Comparison of ENCODE assay signal across 9 cellular contexts in genomic region chr18:79200546-79201268, GRCh38.
DNase-seq lines count a peak whose midpoint lies in the region; ATAC-seq and TF ChIP-seq lines count a peak whose summit lies in the region.
"Had no signal": no experiment of that assay in that cellular context is flagged by ENCODE, and none has a peak within 500 bp of the region (broad histone marks: within the 10 kb centered on the region; RNA-seq: fewer than 3 reads in every experiment).

No MANE protein-coding gene starts in this region.

- no peak overlapping the region for H2BK120ac ChIP-seq in mesenchymal stem cell (ENCODE audit: low read depth, low read length)

- no peak for TF ChIP-seq CTCF in coronary artery (IDR thresholded peaks at IDR 0.05)

- ATAC-seq in GM19372 (IDR thresholded peaks at IDR 0.05; ENCODE audit: low read depth, unreplicated experiment) (peak; percentile 64), GM18861 (IDR thresholded peaks at IDR 0.05; ENCODE audit: unreplicated experiment) (no peak), HG03342 (IDR thresholded peaks at IDR 0.05; ENCODE audit: unreplicated experiment) (no peak)

- no peak overlapping the region for H2BK5ac ChIP-seq in mesenchymal stem cell (ENCODE audit: low read depth, low read length, poor library complexity, severe bottlenecking)

- WGBS in mesenchymal stem cell: 82% methylated on average over 7 of the region's 7 CpGs

- no peak overlapping the region for H2AK5ac ChIP-seq in mesenchymal stem cell (ENCODE audit: low read length, severe bottlenecking)

- H2AFZ ChIP-seq in mesenchymal stem cell (ENCODE audit: low read depth, low read length): no peak overlapping the region

- H3K27me3 ChIP-seq in NT2/D1 (ENCODE audit: insufficient read depth, insufficient read length): no peaks in the 10 kb centered on the region
- H3K27me3 ChIP-seq in mesenchymal stem cell (ENCODE audit: control insufficient read depth in 1 of 2, insufficient read depth in 1 of 2, low read length in 2 of 2): no peaks in the 10 kb centered on the region

- no peak overlapping the region for H3K27ac ChIP-seq in coronary artery
- H3K27ac ChIP-seq in mesenchymal stem cell (ENCODE audit: low read length, poor library complexity, severe bottlenecking): no peak overlapping the region

- no peaks in the 10 kb centered on the region for H3K4me1 ChIP-seq in NT2/D1 (ENCODE audit: insufficient read depth, insufficient read length)
- H3K4me1 ChIP-seq in mesenchymal stem cell (ENCODE audit: control insufficient read depth, insufficient read depth, low read depth, low read length): peaks cover 4% of the 10 kb centered on the region

- no peak overlapping the region for H3K14ac ChIP-seq in mesenchymal stem cell (ENCODE audit: low read length in 2 of 2)

- H3K4me2 ChIP-seq in mesenchymal stem cell (ENCODE audit: low read length, poor library complexity, severe bottlenecking): no peak overlapping the region

- H3K4me3 ChIP-seq in NT2/D1 (ENCODE audit: insufficient read length, low read depth) (no peak overlapping the region), coronary artery (no peak overlapping the region), mesenchymal stem cell (ENCODE audit: insufficient read depth in 1 of 2, low read depth in 1 of 2, low read length in 2 of 2) (no peak overlapping the region)

- no peak overlapping the region for H3K18ac ChIP-seq in mesenchymal stem cell (ENCODE audit: low read depth in 1 of 2, low read length in 2 of 2)

- no peak overlapping the region for H3K23ac ChIP-seq in mesenchymal stem cell (ENCODE audit: low read length in 2 of 2)

- no peak overlapping the region for H4K91ac ChIP-seq in mesenchymal stem cell (ENCODE audit: low read length)

- no peak overlapping the region for H3K4ac ChIP-seq in mesenchymal stem cell (ENCODE audit: low read depth in 1 of 2, low read length in 2 of 2)

- no peak overlapping the region for H2BK12ac ChIP-seq in mesenchymal stem cell (ENCODE audit: low read length in 2 of 2)

- H3K36me3 ChIP-seq in NT2/D1 (ENCODE audit: insufficient read depth, insufficient read length, low read length) (no peaks in the 10 kb centered on the region), mesenchymal stem cell (ENCODE audit: control insufficient read depth in 1 of 2, insufficient read depth in 2 of 2, low read depth in 1 of 2, low read length in 2 of 2) (peaks cover 0 to 8% of the 10 kb centered on the region in 2 experiments)

- no peaks in the 10 kb centered on the region for H3K79me1 ChIP-seq in mesenchymal stem cell (replicated peaks; ENCODE audit: low read length, poor library complexity, severe bottlenecking)

- peak; percentile 85 for DNase-seq in Ammon's horn (ENCODE audit: low spot score)
- DNase-seq in NT2/D1 (ENCODE audit: low read depth, low spot score): peak; percentile 11
- DNase-seq in coronary artery (ENCODE audit: low spot score): peak; percentile 96
- DNase-seq in mesenchymal stem cell: peak; percentile 25
- DNase-seq in NCI-H1694 (lab: John Stamatoyannopoulos, UW): no peak
- DNase-seq: naive B cell had no signal

- H4K8ac ChIP-seq in mesenchymal stem cell (ENCODE audit: low read length): no peak overlapping the region

- no peak overlapping the region for H2BK15ac ChIP-seq in mesenchymal stem cell (ENCODE audit: low read depth, poor library complexity, severe bottlenecking)

- H3K9ac ChIP-seq in NT2/D1 (ENCODE audit: insufficient read length, low read depth): no peak overlapping the region
- no peak overlapping the region for H3K9ac ChIP-seq in mesenchymal stem cell (ENCODE audit: low read length)

- H3K9me3 ChIP-seq in NT2/D1 (ENCODE audit: insufficient read depth, low read length): no peaks in the 10 kb centered on the region; the same call in 1 of the 2 replicates
- no peaks in the 10 kb centered on the region for H3K9me3 ChIP-seq in mesenchymal stem cell (ENCODE audit: control insufficient read depth, low read length)
